ENCODE assay signal across 1 cellular context in the genomic region with DNA sequence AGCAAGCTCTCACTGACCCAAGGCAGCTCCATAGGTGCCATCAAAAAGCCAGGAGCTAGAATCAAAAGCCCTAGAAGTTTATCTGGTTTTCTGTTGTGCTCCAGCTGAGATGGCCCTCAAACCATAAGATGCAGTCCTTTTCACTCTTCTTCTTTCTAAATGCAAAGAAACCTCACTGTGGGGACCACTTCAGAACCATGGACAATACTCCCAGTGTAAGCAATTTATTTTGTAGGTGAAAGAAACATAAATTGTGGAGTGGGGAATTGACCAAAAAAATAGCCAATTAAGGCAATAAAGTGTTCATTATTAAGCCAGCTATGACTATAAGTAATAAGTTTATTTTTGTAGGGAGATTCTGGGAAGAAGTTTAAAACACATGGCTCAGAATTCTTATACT.
TF ChIP-seq lines count a peak whose summit lies in the region.

No MANE protein-coding gene starts in this region.

TF ChIP-seq in IMR-90, 13 proteins besides CTCF, POLR2A, EP300 and RAD21 (continued from another document):
- TF ChIP-seq MAFK (IDR thresholded peaks at IDR 0.05; ENCODE audit: low read depth, low read length) (no peak), NFE2L2 (IDR thresholded peaks at IDR 0.05; ENCODE audit: low read depth, low read length) (no peak), MAZ (IDR thresholded peaks at IDR 0.05; ENCODE audit: borderline replicate concordance, low read depth, low read length) (no peak), CHD1 (IDR thresholded peaks at IDR 0.05; ENCODE audit: low read depth, low read length) (no peak), RFX5 (IDR thresholded peaks at IDR 0.05; ENCODE audit: low read depth, low read length) (no peak), RCOR1 (IDR thresholded peaks at IDR 0.05; ENCODE audit: insufficient replicate concordance, low read length) (no peak)
